Comparison of ENCODE assay signal across 1 cellular context in the genomic region with DNA sequence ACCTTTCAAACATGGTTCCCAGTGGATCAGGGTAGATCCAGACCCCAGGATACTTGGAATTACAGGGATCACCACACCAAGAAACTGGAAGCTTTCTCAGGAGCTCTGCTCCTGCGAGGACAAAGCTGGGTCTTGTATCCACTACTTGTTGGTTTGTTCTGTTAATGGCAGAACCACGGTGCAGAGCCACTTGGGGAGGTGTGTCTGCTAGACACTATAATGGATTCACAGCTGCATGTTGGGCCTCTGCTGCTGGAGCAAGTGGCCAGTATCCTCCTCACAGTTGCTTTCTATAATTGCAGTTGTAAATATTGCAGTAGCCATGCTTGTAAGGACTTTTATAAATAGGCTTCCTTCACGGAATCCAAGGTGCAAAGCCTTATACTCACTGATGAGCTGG.
TF ChIP-seq lines count a peak whose summit lies in the region.

No MANE protein-coding gene starts in this region.

TF ChIP-seq in endothelial cell of umbilical vein, 7 proteins besides CTCF, POLR2A, EP300 and RAD21:
- TF ChIP-seq FOS (IDR thresholded peaks at IDR 0.05; ENCODE audit: borderline replicate concordance, insufficient read depth, low read length) (no peak), POLR2AphosphoS5 (IDR thresholded peaks at IDR 0.05; ENCODE audit: insufficient read depth, low read depth, low read length) (no peak), MYC (IDR thresholded peaks at IDR 0.05; ENCODE audit: low read depth, low read length) (no peak), EZH2 (IDR thresholded peaks at IDR 0.05; ENCODE audit: borderline replicate concordance, low read depth, low read length, severe bottlenecking) (no peak), GATA2 (IDR thresholded peaks at IDR 0.05; ENCODE audit: insufficient read depth, insufficient read length, low read depth, low read length) (no peak), JUN (IDR thresholded peaks at IDR 0.05; ENCODE audit: borderline replicate concordance, insufficient read depth, insufficient read length, low read depth) (no peak)
- TF ChIP-seq, protein P1, sequence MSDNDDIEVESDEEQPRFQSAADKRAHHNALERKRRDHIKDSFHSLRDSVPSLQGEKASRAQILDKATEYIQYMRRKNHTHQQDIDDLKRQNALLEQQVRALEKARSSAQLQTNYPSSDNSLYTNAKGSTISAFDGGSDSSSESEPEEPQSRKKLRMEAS (IDR thresholded peaks at IDR 0.05; ENCODE audit: insufficient read depth, insufficient read length) = no peak
